In the genomic region with DNA sequence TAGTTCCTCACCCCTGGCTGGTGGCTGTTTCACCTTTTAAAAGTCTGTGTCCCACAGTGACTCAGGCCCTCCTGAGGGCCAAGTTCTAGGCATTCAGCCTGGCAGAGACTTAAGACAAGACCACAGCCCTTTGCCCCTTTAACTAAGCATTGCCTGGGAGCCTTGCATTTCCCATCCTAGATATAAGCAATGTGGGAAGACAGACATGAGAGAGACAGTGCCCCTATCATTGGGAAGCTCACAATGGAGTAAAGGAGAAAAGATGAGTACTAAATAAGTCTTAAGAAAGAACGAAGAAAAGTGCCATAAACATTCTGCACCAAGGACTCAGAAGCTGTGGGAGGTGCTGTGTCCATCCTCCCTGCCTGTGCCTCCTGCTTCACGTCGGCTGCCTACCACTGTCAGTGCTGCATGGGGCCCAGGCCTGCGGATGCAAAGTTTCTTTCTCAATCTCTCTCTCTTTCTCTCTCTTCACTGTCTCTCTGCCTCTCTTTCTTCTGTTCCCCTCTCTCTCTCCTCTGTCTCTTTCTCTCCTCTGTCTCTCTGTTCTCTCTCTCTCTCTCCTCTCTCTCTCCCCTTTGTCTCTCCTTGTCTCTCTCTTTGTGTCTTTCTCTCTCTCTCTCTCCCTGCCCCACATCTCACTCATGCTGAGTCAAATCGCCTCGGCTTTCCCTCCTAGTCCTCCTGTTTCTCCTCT, we compare ENCODE assay signal across 1 cellular context.
TF ChIP-seq lines count a peak whose summit lies in the region.

No MANE protein-coding gene starts in this region.

TF ChIP-seq in HepG2, 621 proteins besides CTCF, POLR2A, EP300 and RAD21:
- TF ChIP-seq TCF7L2 (IDR thresholded peaks at IDR 0.05; ENCODE audit: low read depth, low read length) (no peak), ZNF737 (CRISPR knock-in tag; IDR thresholded peaks at IDR 0.05; ENCODE audit: borderline replicate concordance) (no peak), MTA1 (CRISPR knock-in tag; IDR thresholded peaks at IDR 0.05; ENCODE audit: borderline replicate concordance) (no peak), ZNF572 (CRISPR knock-in tag; IDR thresholded peaks at IDR 0.05) (no peak), ZNF704 (CRISPR knock-in tag; IDR thresholded peaks at IDR 0.05; ENCODE audit: borderline replicate concordance) (no peak), ARHGAP35 (CRISPR knock-in tag; IDR thresholded peaks at IDR 0.05; ENCODE audit: borderline replicate concordance) (no peak), FOXK2 (IDR thresholded peaks at IDR 0.05) (no peak), HNF1A (IDR thresholded peaks at IDR 0.05; ENCODE audit: low read depth) (no peak), HNF1A (CRISPR knock-in tag; IDR thresholded peaks at IDR 0.05; ENCODE audit: borderline replicate concordance) (no peak), ZNF672 (CRISPR knock-in tag; IDR thresholded peaks at IDR 0.05) (no peak), ZNF382 (CRISPR knock-in tag; IDR thresholded peaks at IDR 0.05; ENCODE audit: borderline replicate concordance) (no peak)
- TF ChIP-seq, protein P1, sequence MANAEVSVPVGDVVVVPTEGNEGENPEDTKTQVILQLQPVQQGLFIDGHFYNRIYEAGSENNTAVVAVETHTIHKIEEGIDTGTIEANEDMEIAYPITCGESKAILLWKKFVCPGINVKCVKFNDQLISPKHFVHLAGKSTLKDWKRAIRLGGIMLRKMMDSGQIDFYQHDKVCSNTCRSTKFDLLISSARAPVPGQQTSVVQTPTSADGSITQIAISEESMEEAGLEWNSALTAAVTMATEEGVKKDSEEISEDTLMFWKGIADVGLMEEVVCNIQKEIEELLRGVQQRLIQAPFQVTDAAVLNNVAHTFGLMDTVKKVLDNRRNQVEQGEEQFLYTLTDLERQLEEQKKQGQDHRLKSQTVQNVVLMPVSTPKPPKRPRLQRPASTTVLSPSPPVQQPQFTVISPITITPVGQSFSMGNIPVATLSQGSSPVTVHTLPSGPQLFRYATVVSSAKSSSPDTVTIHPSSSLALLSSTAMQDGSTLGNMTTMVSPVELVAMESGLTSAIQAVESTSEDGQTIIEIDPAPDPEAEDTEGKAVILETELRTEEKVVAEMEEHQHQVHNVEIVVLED (CRISPR knock-in tag; IDR thresholded peaks at IDR 0.05; ENCODE audit: borderline replicate concordance) = no peak
TF ChIP-seq in HepG2: peak in this region for 0.
